23 cellular contexts compared by ENCODE assay signal in genomic region chr4:110412354-110412753, GRCh38.
A peak's percentile ranks its signal among the peaks of the same experiment; 100 is the strongest.
DNase-seq lines count a peak whose midpoint lies in the region; ATAC-seq, FAIRE-seq and TF ChIP-seq lines count a peak whose summit lies in the region.
"Had no signal": no experiment of that assay in that cellular context is flagged by ENCODE, and none has a peak within 500 bp of the region (broad histone marks: within the 10 kb centered on the region; RNA-seq: fewer than 3 reads in every experiment).

No MANE protein-coding gene starts in this region.

- H3K4me3 ChIP-seq in HUES6 (ENCODE audit: low read depth, low read length) (peak overlapping the region; percentile 60), astrocyte (ENCODE audit: insufficient read depth, low read depth, low read length) (no peak overlapping the region), left lung (no peak overlapping the region), smooth muscle cell (peak overlapping the region; percentile 76)
- H3K4me3 ChIP-seq: SK-N-MC, suprapubic skin had no signal

- H3K36me3 Mint-ChIP-seq in astrocyte (ENCODE audit: low read depth, unreplicated experiment): peaks cover 1% of the 10 kb centered on the region
- H3K36me3 Mint-ChIP-seq in T-helper 2 cell treated with Interferon-gamma antibody and Interleukin-4, amounts not matched to agents 5 μg/mL and 100 μg/mL, for 36 hours (ENCODE audit: low read depth): no peaks in the 10 kb centered on the region
- H3K36me3 Mint-ChIP-seq: stimulated activated effector memory CD8-positive, alpha-beta T cell treated with anti-CD3 and anti-CD28 coated beads, Interleukin-12 subunit alpha, Interleukin-12 subunit beta, amount 100 ng/mL, for 72 hours had no signal

- TF ChIP-seq CTCF in astrocyte (IDR thresholded peaks at IDR 0.05; ENCODE audit: insufficient read depth, low read depth, low read length): no peak
- no peak for TF ChIP-seq CTCF in left lung (IDR thresholded peaks at IDR 0.05)
- no peak for TF ChIP-seq CTCF in smooth muscle cell (IDR thresholded peaks at IDR 0.05; ENCODE audit: borderline replicate concordance, insufficient read depth, poor library complexity, severe bottlenecking)

- DNase-seq in astrocyte (ENCODE audit: low read depth) (no peak), left lung (no peak), smooth muscle cell (lab: John Stamatoyannopoulos, UW; ENCODE audit: unreplicated experiment) (no peak), COR-L47 (lab: John Stamatoyannopoulos, UW) (no peak)
- no peak for DNase-seq in T-helper 2 cell treated with Interferon-gamma antibody and Interleukin-4, amounts not matched to agents 5 μg/mL and 100 μg/mL, for 36 hours (ENCODE audit: low spot score)
- DNase-seq: activated B cell treated with CpG ODN at 0.5 μM for 24 hours; activated CD4-positive, alpha-beta T cell treated with anti-CD3 and anti-CD28 coated beads, Interleukin-2, amount 50 U/mL, for 4 hours; activated naive CD8-positive, alpha-beta T cell treated with anti-CD3 and anti-CD28 coated beads, Interleukin-2, amount 50 U/mL, for 24 hours; CD4-positive, alpha-beta T cell; cortex of kidney; HFFc6; midbrain; NCI-H1092; stimulated activated CD4-positive, alpha-beta T cell treated with anti-CD3 and anti-CD28 coated beads, Interleukin-2, amount 100 ng/mL, for 24 hours; T-helper 9 cell had no signal

- WGBS in smooth muscle cell (ENCODE audit: low lambda C conversion rate): 51% methylated on average over 3 of the region's 3 CpGs

- peaks cover 16% of the 10 kb centered on the region for H3K27me3 ChIP-seq in HUES6 (ENCODE audit: control insufficient read depth, insufficient read depth, low read length)
- no peaks in the 10 kb centered on the region for H3K27me3 ChIP-seq in astrocyte (ENCODE audit: insufficient read depth, low read length)
- H3K27me3 ChIP-seq in left lung: no peaks in the 10 kb centered on the region
- H3K27me3 ChIP-seq in smooth muscle cell (ENCODE audit: low read depth): no peaks in the 10 kb centered on the region
- H3K27me3 ChIP-seq: suprapubic skin had no signal

- 0 out of 2 replicates have a peak, but pooled peaks cover 3% of the 10 kb centered on the region for H3K9me3 ChIP-seq in HUES6 (ENCODE audit: control insufficient read depth, insufficient read depth, low read depth, low read length)
- H3K9me3 ChIP-seq in astrocyte (ENCODE audit: insufficient read depth, low read depth, low read length): no peaks in the 10 kb centered on the region
- H3K9me3 ChIP-seq in left lung: no peaks in the 10 kb centered on the region
- H3K9me3 ChIP-seq in smooth muscle cell (replicated peaks; ENCODE audit: low read depth): no peaks in the 10 kb centered on the region
- H3K9me3 ChIP-seq: suprapubic skin had no signal

- peaks cover 6% of the 10 kb centered on the region for H3F3A ChIP-seq in smooth muscle cell (ENCODE audit: low read depth)

- no peak overlapping the region for H3K9ac ChIP-seq in HUES6 (ENCODE audit: low read length)
- H3K9ac ChIP-seq in astrocyte (ENCODE audit: low read length): no peak overlapping the region
- H3K9ac ChIP-seq in smooth muscle cell (ENCODE audit: low read depth): no peak overlapping the region

- peaks cover 13% of the 10 kb centered on the region for H3K4me1 Mint-ChIP-seq in astrocyte (ENCODE audit: low read depth, unreplicated experiment)
- no peaks in the 10 kb centered on the region for H3K4me1 Mint-ChIP-seq in T-helper 2 cell treated with Interferon-gamma antibody and Interleukin-4, amounts not matched to agents 5 μg/mL and 100 μg/mL, for 36 hours (ENCODE audit: low read depth)
- H3K4me1 Mint-ChIP-seq: activated B cell treated with CpG ODN at 0.5 μM for 24 hours; activated naive CD8-positive, alpha-beta T cell treated with anti-CD3 and anti-CD28 coated beads, Interleukin-2, amount 50 U/mL, for 24 hours; stimulated activated effector memory CD8-positive, alpha-beta T cell treated with anti-CD3 and anti-CD28 coated beads, Interleukin-12 subunit alpha, Interleukin-12 subunit beta, amount 100 ng/mL, for 72 hours had no signal

- no peaks in the 10 kb centered on the region for H3K79me2 ChIP-seq in astrocyte (ENCODE audit: insufficient read depth, low read length)
- H3K79me2 ChIP-seq in smooth muscle cell (ENCODE audit: low read depth): peaks cover 13% of the 10 kb centered on the region

- H3K4me2 ChIP-seq in astrocyte (ENCODE audit: low read length) (no peak overlapping the region), smooth muscle cell (peak overlapping the region; percentile 92)

- no peak for FAIRE-seq in astrocyte (lab: Jason Lieb, UNC)
- FAIRE-seq: bronchial epithelial cell, G401.6, HTR-8/SVneo had no signal

- intact Hi-C loops in left lung (cut with DNase I): no loop called here

- H3K27ac ChIP-seq in HUES6 (ENCODE audit: low read depth, low read length) (no peak overlapping the region; the same call in 1 of the 2 replicates), astrocyte (ENCODE audit: low read depth, low read length) (no peak overlapping the region), left lung (no peak overlapping the region), smooth muscle cell (ENCODE audit: low read depth) (peak overlapping the region; percentile 68)
- H3K27ac ChIP-seq: SK-N-MC, suprapubic skin had no signal

- ATAC-seq in left lung (peak; percentile 23), GM21717 (IDR thresholded peaks at IDR 0.05; ENCODE audit: unreplicated experiment) (no peak)
- ATAC-seq: activated naive CD8-positive, alpha-beta T cell treated with anti-CD3 and anti-CD28 coated beads, Interleukin-2, amount 50 U/mL, for 24 hours; stimulated activated effector memory CD8-positive, alpha-beta T cell treated with anti-CD3 and anti-CD28 coated beads, Interleukin-12 subunit alpha, Interleukin-12 subunit beta, amount 100 ng/mL, for 72 hours had no signal

- H4K20me1 ChIP-seq in astrocyte (ENCODE audit: insufficient read depth, low read length): no peaks in the 10 kb centered on the region
- H4K20me1 ChIP-seq in smooth muscle cell (ENCODE audit: low read depth): no peaks in the 10 kb centered on the region

- peaks cover 5% of the 10 kb centered on the region for H3K9me3 Mint-ChIP-seq in astrocyte (ENCODE audit: unreplicated experiment)
- H3K9me3 Mint-ChIP-seq in T-helper 2 cell treated with Interferon-gamma antibody and Interleukin-4, amounts not matched to agents 5 μg/mL and 100 μg/mL, for 36 hours: no peaks in the 10 kb centered on the region
- H3K9me3 Mint-ChIP-seq: activated B cell treated with CpG ODN at 0.5 μM for 24 hours; activated naive CD8-positive, alpha-beta T cell treated with anti-CD3 and anti-CD28 coated beads, Interleukin-2, amount 50 U/mL, for 24 hours; CD4-positive, alpha-beta T cell; stimulated activated effector memory CD8-positive, alpha-beta T cell treated with anti-CD3 and anti-CD28 coated beads, Interleukin-12 subunit alpha, Interleukin-12 subunit beta, amount 100 ng/mL, for 72 hours had no signal

- H3K36me3 ChIP-seq in HUES6 (ENCODE audit: control insufficient read depth, insufficient read depth, low read length) (no peaks in the 10 kb centered on the region), astrocyte (ENCODE audit: insufficient read depth, low read length) (no peaks in the 10 kb centered on the region), left lung (no peaks in the 10 kb centered on the region), smooth muscle cell (ENCODE audit: low read depth) (no peaks in the 10 kb centered on the region)
- H3K36me3 ChIP-seq: suprapubic skin had no signal

- no peaks in the 10 kb centered on the region for H3K27me3 Mint-ChIP-seq in astrocyte (ENCODE audit: low read depth, unreplicated experiment)
- H3K27me3 Mint-ChIP-seq in T-helper 2 cell treated with Interferon-gamma antibody and Interleukin-4, amounts not matched to agents 5 μg/mL and 100 μg/mL, for 36 hours (ENCODE audit: low read depth): no peaks in the 10 kb centered on the region
- H3K27me3 Mint-ChIP-seq: activated B cell treated with CpG ODN at 0.5 μM for 24 hours had no signal

- H3K4me3 Mint-ChIP-seq in astrocyte (ENCODE audit: unreplicated experiment): peak overlapping the region; percentile 21
- H3K4me3 Mint-ChIP-seq in T-helper 2 cell treated with Interferon-gamma antibody and Interleukin-4, amounts not matched to agents 5 μg/mL and 100 μg/mL, for 36 hours: no peak overlapping the region
- H3K4me3 Mint-ChIP-seq: activated B cell treated with CpG ODN at 0.5 μM for 24 hours; activated naive CD8-positive, alpha-beta T cell treated with anti-CD3 and anti-CD28 coated beads, Interleukin-2, amount 50 U/mL, for 24 hours; CD4-positive, alpha-beta T cell; HFFc6; stimulated activated effector memory CD8-positive, alpha-beta T cell treated with anti-CD3 and anti-CD28 coated beads, Interleukin-12 subunit alpha, Interleukin-12 subunit beta, amount 100 ng/mL, for 72 hours had no signal

- H2AFZ ChIP-seq in astrocyte (ENCODE audit: low read depth, low read length) (no peak overlapping the region), smooth muscle cell (ENCODE audit: low read depth) (peak overlapping the region; percentile 100)

- H3K4me1 ChIP-seq in HUES6 (ENCODE audit: control insufficient read depth, insufficient read depth, low read length): peaks cover 21% of the 10 kb centered on the region
- H3K4me1 ChIP-seq in astrocyte (ENCODE audit: insufficient read depth, low read length): peaks cover 8% of the 10 kb centered on the region
- H3K4me1 ChIP-seq in left lung: peaks cover 0 to 5% of the 10 kb centered on the region in 2 donors
- peaks cover 18% of the 10 kb centered on the region for H3K4me1 ChIP-seq in smooth muscle cell (ENCODE audit: low read depth)

- no peak overlapping the region for H3K27ac Mint-ChIP-seq in astrocyte (ENCODE audit: unreplicated experiment)
- no peak overlapping the region for H3K27ac Mint-ChIP-seq in T-helper 2 cell treated with Interferon-gamma antibody and Interleukin-4, amounts not matched to agents 5 μg/mL and 100 μg/mL, for 36 hours
- H3K27ac Mint-ChIP-seq: activated B cell treated with CpG ODN at 0.5 μM for 24 hours; activated naive CD8-positive, alpha-beta T cell treated with anti-CD3 and anti-CD28 coated beads, Interleukin-2, amount 50 U/mL, for 24 hours; CD4-positive, alpha-beta T cell; HFFc6; stimulated activated effector memory CD8-positive, alpha-beta T cell treated with anti-CD3 and anti-CD28 coated beads, Interleukin-12 subunit alpha, Interleukin-12 subunit beta, amount 100 ng/mL, for 72 hours had no signal

Comparison
In these comparisons a context has a peak if more than half of its experiments do, and no peak if none do; other contexts are left out.
1. H3K4me3 ChIP-seq: peak in HUES6 (single experiment) and smooth muscle cell (single experiment); none in astrocyte (single experiment) and left lung (0 of 2).